Comparison of ENCODE assay signal across 1 cellular context in genomic region chr5:148336704-148337435, GRCh38.
TF ChIP-seq lines count a peak whose summit lies in the region.

No MANE protein-coding gene starts in this region.

TF ChIP-seq in HepG2, 621 proteins besides CTCF, POLR2A, EP300 and RAD21:
- TF ChIP-seq ZNF746 (CRISPR knock-in tag; IDR thresholded peaks at IDR 0.05) (no peak), ATF4 (CRISPR knock-in tag; IDR thresholded peaks at IDR 0.05) (no peak), ZUFSP (CRISPR knock-in tag; IDR thresholded peaks at IDR 0.05; ENCODE audit: borderline replicate concordance) (no peak), HDAC6 (IDR thresholded peaks at IDR 0.05; ENCODE audit: low read depth, low read length) (no peak), ZNF17 (CRISPR knock-in tag; IDR thresholded peaks at IDR 0.05) (no peak), ZSCAN22 (CRISPR knock-in tag; IDR thresholded peaks at IDR 0.05) (no peak), ZBTB37 (CRISPR knock-in tag; IDR thresholded peaks at IDR 0.05) (no peak), ZNF597 (CRISPR knock-in tag; IDR thresholded peaks at IDR 0.05) (no peak), PCBP2 (optimal IDR thresholded peaks at IDR 0.05; ENCODE audit: low read depth, low read length, poor library complexity, severe bottlenecking) (no peak), NONO (IDR thresholded peaks at IDR 0.05) (no peak), NONO (CRISPR knock-in tag; conservative IDR thresholded peaks at IDR 0.05) (no peak), RBAK (CRISPR knock-in tag; IDR thresholded peaks at IDR 0.05) (no peak), USF2 (IDR thresholded peaks at IDR 0.05; ENCODE audit: low read depth, low read length) (no peak), USF2 (CRISPR knock-in tag; IDR thresholded peaks at IDR 0.05; ENCODE audit: borderline replicate concordance) (no peak), THAP9 (CRISPR knock-in tag; IDR thresholded peaks at IDR 0.05; ENCODE audit: borderline replicate concordance) (no peak), JUNB (CRISPR knock-in tag; IDR thresholded peaks at IDR 0.05; ENCODE audit: borderline replicate concordance) (no peak), ZBTB33 (CRISPR knock-in tag; IDR thresholded peaks at IDR 0.05) (no peak), HNF1B (CRISPR knock-in tag; IDR thresholded peaks at IDR 0.05) (no peak)
TF ChIP-seq in HepG2: peak in this region for 0.
